Comparison of ENCODE assay signal across 6 cellular contexts in the genomic region with DNA sequence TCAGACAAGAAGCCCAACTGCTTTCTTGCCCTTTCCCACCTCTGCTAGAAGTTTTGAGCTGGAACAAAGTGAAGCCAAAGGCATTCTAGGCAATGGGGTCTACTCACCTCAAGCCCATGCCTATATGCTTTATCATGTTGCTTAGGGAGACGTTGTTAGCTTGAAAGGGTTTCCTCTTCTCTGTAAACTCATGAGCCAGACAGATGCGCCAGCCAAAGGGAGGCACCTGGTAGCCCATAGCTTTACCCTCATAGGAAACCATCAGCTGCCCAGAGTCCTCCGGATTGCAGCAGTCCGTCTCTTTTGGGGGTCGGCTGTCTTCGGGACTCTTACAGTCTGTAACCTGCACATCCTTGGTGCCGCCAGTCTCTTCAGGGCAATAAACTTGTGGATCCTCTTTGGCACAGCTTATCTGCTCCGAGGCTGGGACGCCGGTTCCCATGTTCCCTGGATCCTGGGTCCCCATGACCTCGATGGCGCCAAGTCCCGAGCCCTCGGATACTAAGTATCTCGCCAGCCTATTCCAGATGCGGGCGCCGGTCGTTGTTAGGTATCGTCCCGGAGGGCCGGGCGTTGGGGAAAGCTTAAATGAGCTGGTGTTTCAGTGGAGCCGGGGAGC. TPM values are rescaled to one million over a fixed set of nuclear protein-coding genes. Genes with fewer than 3 reads are reported as not detected.
DNase-seq lines count a peak whose midpoint lies in the region; ATAC-seq and TF ChIP-seq lines count a peak whose summit lies in the region.

No MANE protein-coding gene starts in this region.

- no peaks in the 10 kb centered on the region for H3K9me3 Mint-ChIP-seq in naive B cell

- peak; percentile 2 for ATAC-seq in HG03135 (IDR thresholded peaks at IDR 0.05; ENCODE audit: unreplicated experiment)
- no peak for ATAC-seq in naive B cell (ENCODE audit: low read depth in 2 of 2)
- ATAC-seq in GM19023 (IDR thresholded peaks at IDR 0.05; ENCODE audit: unreplicated experiment) = no peak

- in situ Hi-C loops in astrocyte of the cerebellum (cut with HindIII; ENCODE audit: low sequenced_read_pairs) = loop anchor here (5.0 kb wide), 1 partner anchor 64 kb away; a partner anchor contains a TSS

- peak overlapping the region in 5 of 6 donors; percentile 29 to 94 (median 89) for H3K27ac Mint-ChIP-seq in naive B cell

- H3K36me3 Mint-ChIP-seq in naive B cell = peaks cover 11 to 20% of the 10 kb centered on the region in 2 donors

- DNase-seq in astrocyte of the cerebellum (ENCODE audit: low read depth) = no peak
- no peak for DNase-seq in naive B cell
- no peak for DNase-seq in activated gamma-delta T cell treated with Interleukin-2 at 50 U/mL for 16 hours
- no peak for DNase-seq in SIG-M5 treated with dmso at 0.1 percent for 504 hours (lab: John Stamatoyannopoulos, UW; ENCODE audit: unreplicated experiment)

- H3K4me1 Mint-ChIP-seq in naive B cell = peaks cover 51 to 52% (median 52%) of the 10 kb centered on the region in 3 donors

- H3K4me3 Mint-ChIP-seq in naive B cell = peak overlapping the region; percentile 87 to 97 (median 95)

- peak overlapping the region; percentile 86 for H3K4me3 ChIP-seq in astrocyte of the cerebellum (ENCODE audit: low read depth, low read length)

- H3K27me3 Mint-ChIP-seq in naive B cell = no peaks in the 10 kb centered on the region

- no peak for TF ChIP-seq CTCF in astrocyte of the cerebellum (IDR thresholded peaks at IDR 0.05; ENCODE audit: low read depth, low read length, missing control alignments)

RNA-seq across cellular contexts. Expression of a gene that starts 0.7 kb away (rescaled TPM):
- polyA plus RNA-seq in naive B cell (ENCODE audit: low read depth in 6 of 6) = 10 to 100 TPM; 31.7 to 49.1 (median 39.0) TPM

RNA-seq across cellular contexts. Expression of a gene that starts 0.7 kb away (rescaled TPM):
- polyA plus RNA-seq in naive B cell (ENCODE audit: low read depth in 6 of 6) = 10 to 100 TPM in 1 of 6 donors, 1 to 10 TPM in 5; 1.9 to 14.2 (median 6.9) TPM

RNA-seq across cellular contexts. Expression of a gene that starts 5.7 kb away (rescaled TPM):
- 1 to 10 TPM in 5 of 6 donors, not detected in 1; 2.1 to 7.2 (median 3.6) TPM for polyA plus RNA-seq in naive B cell (ENCODE audit: low read depth in 6 of 6)

RNA-seq across cellular contexts. Expression of a gene that starts 15.9 kb away (rescaled TPM):
- 10 to 100 TPM; 24.8 to 41.0 (median 33.2) TPM for polyA plus RNA-seq in naive B cell (ENCODE audit: low read depth in 6 of 6)

RNA-seq across cellular contexts. Expression of a gene that starts 16.4 kb away (rescaled TPM):
- 100 to 1,000 TPM in 1 of 6 donors, 10 to 100 TPM in 5; 15.6 to 128 (median 42.4) TPM for polyA plus RNA-seq in naive B cell (ENCODE audit: low read depth in 6 of 6)
